8 cellular contexts compared by ENCODE assay signal in genomic region chrX:73563740-73564073, GRCh38. TPM values are rescaled to one million over a fixed set of nuclear protein-coding genes. Genes with fewer than 3 reads are reported as not detected.
DNase-seq lines count a peak whose midpoint lies in the region; ATAC-seq lines count a peak whose summit lies in the region.

No MANE protein-coding gene starts in this region.

- no CpG with 5 or more reads among the region's 3 CpGs for WGBS in iPS DF 6.9 (ENCODE audit: insufficient coverage, insufficient read length)

- peaks cover 60 to 97% (median 95%) of the 10 kb centered on the region in 11 experiments for H3K27me3 ChIP-seq in BLaER1 treated with 17β-estradiol and CSF1 and Interleukin-3, amounts not matched to agents 10 nM and 100 nM
- no peaks in the 10 kb centered on the region for H3K27me3 ChIP-seq in iPS DF 6.9 (ENCODE audit: control insufficient read depth, insufficient read depth, low read length)

- peak overlapping the region; percentile 55 to 74 (median 66) for H3K4me3 ChIP-seq in BLaER1 treated with 17β-estradiol and CSF1 and Interleukin-3, amounts not matched to agents 10 nM and 100 nM
- peak overlapping the region; percentile 59; the same call in 1 of the 2 replicates for H3K4me3 ChIP-seq in iPS DF 6.9 (ENCODE audit: low read length)

- no peaks in the 10 kb centered on the region for H3K27me3 Mint-ChIP-seq in activated naive CD8-positive, alpha-beta T cell treated with anti-CD3 and anti-CD28 coated beads for 36 hours

- peak overlapping the region; percentile 50 to 86 (median 80); a peak in 21 of 22 replicates for H3K27ac ChIP-seq in BLaER1 treated with 17β-estradiol and CSF1 and Interleukin-3, amounts not matched to agents 10 nM and 100 nM
- H3K27ac ChIP-seq in iPS DF 6.9 (ENCODE audit: low read length): no peak overlapping the region

- H3K9me3 ChIP-seq in BLaER1 treated with 17β-estradiol and CSF1 and Interleukin-3, amounts not matched to agents 10 nM and 100 nM (replicated peaks in 1 of 11): peaks cover 0 to 12% (median 6%) of the 10 kb centered on the region in 11 experiments; a peak in 9 of 22 replicates
- H3K9me3 ChIP-seq in iPS DF 6.9 (ENCODE audit: control insufficient read depth, insufficient read depth, low read length): no peaks in the 10 kb centered on the region

- no peaks in the 10 kb centered on the region for H3K9me3 Mint-ChIP-seq in activated naive CD8-positive, alpha-beta T cell treated with anti-CD3 and anti-CD28 coated beads for 36 hours
- no peaks in the 10 kb centered on the region for H3K9me3 Mint-ChIP-seq in stimulated activated effector memory CD8-positive, alpha-beta T cell treated with anti-CD3 and anti-CD28 coated beads, Interleukin-12 subunit alpha, Interleukin-12 subunit beta, amount 100 ng/mL, for 72 hours

- no peak for DNase-seq in activated naive CD8-positive, alpha-beta T cell treated with anti-CD3 and anti-CD28 coated beads for 36 hours
- DNase-seq in iPS DF 6.9 (ENCODE audit: low read depth, low spot score): no peak
- DNase-seq in stimulated activated effector memory CD8-positive, alpha-beta T cell treated with anti-CD3 and anti-CD28 coated beads, Interleukin-12 subunit alpha, Interleukin-12 subunit beta, amount 100 ng/mL, for 72 hours (ENCODE audit: low spot score in 2 of 2): no peak
- DNase-seq in NCI-H1436 treated with DMSO at 0.1 percent for 48 hours (lab: John Stamatoyannopoulos, UW): no peak
- DNase-seq in A172 (ENCODE audit: low spot score): no peak

- no peaks in the 10 kb centered on the region for H3K36me3 Mint-ChIP-seq in activated naive CD8-positive, alpha-beta T cell treated with anti-CD3 and anti-CD28 coated beads for 36 hours
- H3K36me3 Mint-ChIP-seq in stimulated activated effector memory CD8-positive, alpha-beta T cell treated with anti-CD3 and anti-CD28 coated beads, Interleukin-12 subunit alpha, Interleukin-12 subunit beta, amount 100 ng/mL, for 72 hours: peaks cover 13% of the 10 kb centered on the region

- H3K36me3 ChIP-seq in BLaER1 treated with 17β-estradiol and CSF1 and Interleukin-3, amounts not matched to agents 10 nM and 100 nM: no peaks in the 10 kb centered on the region
- H3K36me3 ChIP-seq in iPS DF 6.9 (ENCODE audit: control insufficient read depth, insufficient read depth, low read length): no peaks in the 10 kb centered on the region

- peak overlapping the region; percentile 65 to 81 (median 78) for H3K9ac ChIP-seq in BLaER1 treated with 17β-estradiol and CSF1 and Interleukin-3, amounts not matched to agents 10 nM and 100 nM

- H3K4me2 ChIP-seq in BLaER1 treated with 17β-estradiol and CSF1 and Interleukin-3, amounts not matched to agents 10 nM and 100 nM: peak overlapping the region; percentile 54 to 80 (median 68)

- peaks cover 0 to 7% (median 0%) of the 10 kb centered on the region in 11 experiments; a peak in 3 of 22 replicates for H4K20me1 ChIP-seq in BLaER1 treated with 17β-estradiol and CSF1 and Interleukin-3, amounts not matched to agents 10 nM and 100 nM

- peaks cover 3 to 11% (median 8%) of the 10 kb centered on the region in 10 experiments; a peak in 9 of 20 replicates for H3K4me1 ChIP-seq in BLaER1 treated with 17β-estradiol and CSF1 and Interleukin-3, amounts not matched to agents 10 nM and 100 nM
- no peaks in the 10 kb centered on the region for H3K4me1 ChIP-seq in iPS DF 6.9 (ENCODE audit: control insufficient read depth, insufficient read depth, low read length)

- H3K27ac Mint-ChIP-seq in activated naive CD8-positive, alpha-beta T cell treated with anti-CD3 and anti-CD28 coated beads for 36 hours: peak overlapping the region; percentile 97
- H3K27ac Mint-ChIP-seq in stimulated activated effector memory CD8-positive, alpha-beta T cell treated with anti-CD3 and anti-CD28 coated beads, Interleukin-12 subunit alpha, Interleukin-12 subunit beta, amount 100 ng/mL, for 72 hours: peak overlapping the region; percentile 94

- H3K4me1 Mint-ChIP-seq in activated naive CD8-positive, alpha-beta T cell treated with anti-CD3 and anti-CD28 coated beads for 36 hours: peaks cover 8% of the 10 kb centered on the region
- H3K4me1 Mint-ChIP-seq in stimulated activated effector memory CD8-positive, alpha-beta T cell treated with anti-CD3 and anti-CD28 coated beads, Interleukin-12 subunit alpha, Interleukin-12 subunit beta, amount 100 ng/mL, for 72 hours: peaks cover 10% of the 10 kb centered on the region

- ATAC-seq in GM19395 (IDR thresholded peaks at IDR 0.05; ENCODE audit: unreplicated experiment): peak; percentile 49
- ATAC-seq in HG03460 (IDR thresholded peaks at IDR 0.05; ENCODE audit: unreplicated experiment): peak; percentile 36
- ATAC-seq in stimulated activated effector memory CD8-positive, alpha-beta T cell treated with anti-CD3 and anti-CD28 coated beads, Interleukin-12 subunit alpha, Interleukin-12 subunit beta, amount 100 ng/mL, for 72 hours: peak; percentile 79

- peak overlapping the region; percentile 96 for H3K4me3 Mint-ChIP-seq in activated naive CD8-positive, alpha-beta T cell treated with anti-CD3 and anti-CD28 coated beads for 36 hours
- H3K4me3 Mint-ChIP-seq in stimulated activated effector memory CD8-positive, alpha-beta T cell treated with anti-CD3 and anti-CD28 coated beads, Interleukin-12 subunit alpha, Interleukin-12 subunit beta, amount 100 ng/mL, for 72 hours: peak overlapping the region; percentile 83

RNA-seq across cellular contexts. Expression of gene CHIC1, which starts 0.7 kb away (rescaled TPM):
- total RNA-seq in activated naive CD8-positive, alpha-beta T cell treated with anti-CD3 and anti-CD28 coated beads for 36 hours: 1 to 10 TPM; 5.2 to 6.7 TPM
- 13.6 and 16.6 TPM in 2 replicates for total RNA-seq in A172 (2014; rRNA removed; shearing (Covaris generic))
